ENCODE assay signal across 30 cellular contexts in genomic region chr7:69422473-69423102, GRCh38.
DNase-seq lines count a peak whose midpoint lies in the region; ATAC-seq and TF ChIP-seq lines count a peak whose summit lies in the region.
"Had no signal": no experiment of that assay in that cellular context is flagged by ENCODE, and none has a peak within 500 bp of the region (broad histone marks: within the 10 kb centered on the region; RNA-seq: fewer than 3 reads in every experiment).

No MANE protein-coding gene starts in this region.

- CTCF ChIA-PET in HEK293 (lab: Yijun Ruan, JAX) = no interaction called here

- WGBS in esophagus muscularis mucosa = 30% methylated on average over 5 of the region's 5 CpGs

- H3K36me3 ChIP-seq in HEK293 (ENCODE audit: control insufficient read depth in 2 of 2, insufficient read depth in 1 of 2, low read length in 2 of 2) = no peaks in the 10 kb centered on the region
- H3K36me3 ChIP-seq in esophagus muscularis mucosa = no peaks in the 10 kb centered on the region
- H3K36me3 ChIP-seq: BE2C, MG63, SJSA1, thyroid gland, uterus had no signal

- no peak for TF ChIP-seq POLR2A in esophagus muscularis mucosa (IDR thresholded peaks at IDR 0.05; ENCODE audit: low read depth)

- no peak for TF ChIP-seq EP300 in esophagus muscularis mucosa (IDR thresholded peaks at IDR 0.05)

- no peaks in the 10 kb centered on the region for H3K9me3 Mint-ChIP-seq in glutamatergic neuron (ENCODE audit: unreplicated experiment)

- H3K9me3 ChIP-seq in HEK293 (ENCODE audit: control insufficient read depth, insufficient read depth, low read depth, low read length) = no peaks in the 10 kb centered on the region
- no peaks in the 10 kb centered on the region for H3K9me3 ChIP-seq in esophagus muscularis mucosa
- H3K9me3 ChIP-seq: BE2C, MG63, SJSA1, thyroid gland, uterus had no signal

- POLR2A ChIA-PET in HEK293 (lab: Yijun Ruan, JAX) = no interaction called here

- peaks cover 3% of the 10 kb centered on the region for H3K36me3 Mint-ChIP-seq in glutamatergic neuron (ENCODE audit: unreplicated experiment)

- ATAC-seq in sciatic nerve = peak; percentile 80
- no peak for ATAC-seq in GM19023 (IDR thresholded peaks at IDR 0.05; ENCODE audit: unreplicated experiment)
- ATAC-seq: effector memory CD8-positive, alpha-beta T cell; GM12878; naive thymus-derived CD8-positive, alpha-beta T cell had no signal

- TF ChIP-seq CTCF in HEK293 (tag by site-specific recombination; IDR thresholded peaks at IDR 0.05) (no peak), esophagus muscularis mucosa (IDR thresholded peaks at IDR 0.05) (no peak), glutamatergic neuron (IDR thresholded peaks at IDR 0.05; ENCODE audit: partially characterized antibody, unreplicated experiment) (no peak)

- no peaks in the 10 kb centered on the region for H3K27me3 ChIP-seq in esophagus muscularis mucosa
- H3K27me3 ChIP-seq: BE2C, MG63, SJSA1, thyroid gland, uterus had no signal

- H3K4me1 Mint-ChIP-seq in glutamatergic neuron (ENCODE audit: low read depth, unreplicated experiment) = peaks cover 13% of the 10 kb centered on the region
- H3K4me1 Mint-ChIP-seq: naive thymus-derived CD8-positive, alpha-beta T cell had no signal

- H3K27ac ChIP-seq in HEK293 (ENCODE audit: extremely low read depth, low read depth, low read length) (no peak overlapping the region), esophagus muscularis mucosa (replicated peaks in 1 of 4) (peak overlapping the region; percentile 33 to 56 (median 44))
- H3K27ac ChIP-seq: SJSA1, uterus had no signal

- no peak overlapping the region for H3K27ac Mint-ChIP-seq in glutamatergic neuron (ENCODE audit: unreplicated experiment)
- H3K27ac Mint-ChIP-seq: effector memory CD8-positive, alpha-beta T cell; naive thymus-derived CD8-positive, alpha-beta T cell; stimulated activated naive CD8-positive, alpha-beta T cell treated with anti-CD3 and anti-CD28 coated beads, Interleukin-15, Interleukin-2, amounts not matched to agents 100 ng/mL and 50 ng/mL, for 24 hours had no signal

- DNase-seq in NCI-H82 (lab: John Stamatoyannopoulos, UW) (peak; percentile 63), esophagus muscularis mucosa (ENCODE audit: extremely low spot score) (no peak), sciatic nerve (ENCODE audit: low spot score) (no peak), glutamatergic neuron (no peak)
- no peak for DNase-seq in activated CD4-positive, alpha-beta T cell treated with anti-CD3 and anti-CD28 coated beads, Interleukin-2, amount 50 U/mL, for 4 hours
- DNase-seq: ACHN; activated T-cell treated with anti-CD3 and anti-CD28 coated beads, Interleukin-2, amount 50 U/mL, for 48 hours; BE2C; caudate nucleus; cortex of kidney; DMS153; effector memory CD8-positive, alpha-beta T cell; islet precursor cell; KG1; MG63; naive thymus-derived CD8-positive, alpha-beta T cell; NCI-H1417 treated with DMSO at 0.1 percent for 48 hours; NCI-H2081 treated with DMSO at 0.1 percent for 48 hours; NCI-H2227 treated with DMSO at 0.1 percent for 48 hours; NCI-H69; stimulated activated CD4-positive, alpha-beta T cell treated with anti-CD3 and anti-CD28 coated beads, Interleukin-2, amount 100 ng/mL, for 24 hours; stimulated activated CD8-positive, alpha-beta memory T cell treated with anti-CD3 and anti-CD28 coated beads, Interleukin-4, amount 100 ng/mL, for 48 hours; thyroid gland; uterus had no signal

- H3K4me3 Mint-ChIP-seq in glutamatergic neuron (ENCODE audit: unreplicated experiment) = no peak overlapping the region
- H3K4me3 Mint-ChIP-seq: effector memory CD8-positive, alpha-beta T cell; naive thymus-derived CD8-positive, alpha-beta T cell; stimulated activated naive CD8-positive, alpha-beta T cell treated with anti-CD3 and anti-CD28 coated beads, Interleukin-15, Interleukin-2, amounts not matched to agents 100 ng/mL and 50 ng/mL, for 24 hours had no signal

- no peaks in the 10 kb centered on the region for H3K4me1 ChIP-seq in HEK293 (ENCODE audit: control insufficient read depth, insufficient read depth, low read length)
- H3K4me1 ChIP-seq in esophagus muscularis mucosa = peaks cover 0 to 36% (median 20%) of the 10 kb centered on the region in 4 donors
- H3K4me1 ChIP-seq: BE2C, SJSA1, uterus had no signal

- H3K27me3 Mint-ChIP-seq in glutamatergic neuron (ENCODE audit: unreplicated experiment) = no peaks in the 10 kb centered on the region
- H3K27me3 Mint-ChIP-seq: stimulated activated naive CD8-positive, alpha-beta T cell treated with anti-CD3 and anti-CD28 coated beads, Interleukin-15, Interleukin-2, amounts not matched to agents 100 ng/mL and 50 ng/mL, for 24 hours had no signal

- H3K4me3 ChIP-seq in HEK293 (ENCODE audit: low read depth, low read length) = no peak overlapping the region
- H3K4me3 ChIP-seq in esophagus muscularis mucosa = no peak overlapping the region
- H3K4me3 ChIP-seq: GM12878, lung, MG63, SJSA1, thyroid gland, uterus had no signal

- intact Hi-C loops in esophagus muscularis mucosa (cut with DNase I) = no loop called here
- intact Hi-C loops in sciatic nerve (cut with DNase I) = no loop called here

TF ChIP-seq in HEK293, 187 proteins besides CTCF, POLR2A, EP300 and RAD21:
- TF ChIP-seq PRDM10 (tag by site-specific recombination; IDR thresholded peaks at IDR 0.05) (peak; percentile 58), ZNF830 (tag by site-specific recombination; IDR thresholded peaks at IDR 0.05; ENCODE audit: low read depth) (no peak)
TF ChIP-seq in HEK293: peak in this region for 1.
